In the genomic region with DNA sequence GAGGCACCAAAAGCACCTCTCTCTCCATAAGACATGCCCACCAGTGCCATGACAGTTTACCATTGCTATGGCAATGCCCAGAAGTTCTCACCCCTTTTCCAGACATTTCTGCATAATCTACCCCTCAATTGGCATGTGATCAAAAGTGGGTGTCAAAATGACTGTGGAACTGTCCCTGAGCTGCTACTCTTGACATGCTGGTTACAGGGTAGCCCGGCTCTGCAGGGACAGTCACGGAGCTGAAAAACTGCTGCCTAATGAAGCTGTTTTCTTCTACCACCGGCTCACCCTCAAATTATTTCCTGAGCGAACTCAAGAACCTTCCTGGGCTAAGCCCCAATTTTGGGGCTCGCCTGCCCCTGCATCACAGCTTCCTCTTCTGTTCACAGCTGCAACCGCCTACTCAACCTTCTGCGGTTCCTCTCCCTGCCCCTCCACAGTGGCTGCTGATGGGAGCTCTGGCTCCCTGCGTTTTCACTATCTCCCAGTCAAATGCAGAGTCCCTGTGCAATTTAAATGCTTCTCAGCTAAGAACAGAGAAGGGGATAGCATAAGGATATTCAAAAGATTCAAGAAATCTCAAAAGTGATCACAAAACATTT, we compare ENCODE assay signal across 8 cellular contexts.
DNase-seq lines count a peak whose midpoint lies in the region; ATAC-seq and TF ChIP-seq lines count a peak whose summit lies in the region.

No MANE protein-coding gene starts in this region.

- POLR2A ChIA-PET in GM10248 (lab: Yijun Ruan, JAX), result no interaction called here

- no peak for ATAC-seq in HG02981 (IDR thresholded peaks at IDR 0.05; ENCODE audit: unreplicated experiment)

- CTCF ChIA-PET in GM10248 (lab: Yijun Ruan, JAX), result interaction anchor here (0.9 to 2.5 kb wide), 4 partner anchors 8 to 147 kb away, joined by 3 to 7 read pairs (median 4); no protein-coding TSS in a partner anchor

- TF ChIP-seq CTCF in GM10248 (IDR thresholded peaks at IDR 0.05; ENCODE audit: control extremely low read depth, extremely low read depth, low read depth, missing control alignments), result no peak

- peak; percentile 69 for DNase-seq in GM10248 (ENCODE audit: extremely low spot score)
- peak; percentile 87 for DNase-seq in RPMI8226
- DNase-seq in activated gamma-delta T cell treated with anti-CD3 and anti-CD28 coated beads, Interleukin-2, amount 50 U/mL, for 16 hours (ENCODE audit: low read depth), result peak; percentile 30
- peak; percentile 30 for DNase-seq in stimulated activated CD4-positive, alpha-beta T cell treated with anti-CD3 and anti-CD28 coated beads, Interleukin-12 subunit alpha, Interleukin-12 subunit beta, amount 100 ng/mL, for 4 hours
- no peak for DNase-seq in NCI-H748 (lab: John Stamatoyannopoulos, UW; ENCODE audit: unreplicated experiment)
- no peak for DNase-seq in cerebellar cortex (ENCODE audit: low spot score)
- DNase-seq in HuH-7.5 (ENCODE audit: low spot score), result no peak

Comparison
In these comparisons a context has a peak if more than half of its experiments do, and no peak if none do; other contexts are left out.
1. DNase-seq: peak in GM10248 (single experiment), RPMI8226 (single experiment), activated gamma-delta T cell treated with anti-CD3 and anti-CD28 coated beads, Interleukin-2, amount 50 U/mL, for 16 hours (single experiment) and stimulated activated CD4-positive, alpha-beta T cell treated with anti-CD3 and anti-CD28 coated beads, Interleukin-12 subunit alpha, Interleukin-12 subunit beta, amount 100 ng/mL, for 4 hours (single experiment); none in NCI-H748 (single experiment), cerebellar cortex (single experiment) and HuH-7.5 (single experiment).